In genomic region chr7:116258734-116259133, GRCh38 we compare ENCODE assay signal across 8 cellular contexts. TPM values are rescaled to one million over a fixed set of nuclear protein-coding genes. Genes with fewer than 3 reads are reported as not detected.
DNase-seq lines count a peak whose midpoint lies in the region; ATAC-seq and TF ChIP-seq lines count a peak whose summit lies in the region.

No MANE protein-coding gene starts in this region.

- no peaks in the 10 kb centered on the region for H3K4me1 ChIP-seq in HAP-1
- H3K4me1 ChIP-seq in adipocyte (ENCODE audit: control insufficient read depth, insufficient read depth, low read length): peaks cover 13% of the 10 kb centered on the region
- H3K4me1 ChIP-seq in right atrium auricular region: peaks cover 0 to 7% of the 10 kb centered on the region in 2 donors
- no peaks in the 10 kb centered on the region for H3K4me1 ChIP-seq in smooth muscle cell (ENCODE audit: low read depth)

- H3K9me3 ChIP-seq in HAP-1 (no peaks in the 10 kb centered on the region), adipocyte (ENCODE audit: control insufficient read depth, low read length) (no peaks in the 10 kb centered on the region), right atrium auricular region (no peaks in the 10 kb centered on the region), smooth muscle cell (replicated peaks; ENCODE audit: low read depth) (no peaks in the 10 kb centered on the region)

- no peak overlapping the region for H2AFZ ChIP-seq in smooth muscle cell (ENCODE audit: low read depth)

- H3K4me1 Mint-ChIP-seq in activated T-cell treated with anti-CD3 and anti-CD28 coated beads, Interleukin-2, amount 50 U/mL, for 24 hours (ENCODE audit: low read depth): peaks cover 14% of the 10 kb centered on the region

- H3K27me3 ChIP-seq in HAP-1 (ENCODE audit: low read depth) (no peaks in the 10 kb centered on the region), adipocyte (replicated peaks; ENCODE audit: control insufficient read depth, insufficient read depth, low read length) (no peaks in the 10 kb centered on the region), right atrium auricular region (no peaks in the 10 kb centered on the region), smooth muscle cell (ENCODE audit: low read depth) (no peaks in the 10 kb centered on the region)

- no peak overlapping the region for H3K4me2 ChIP-seq in smooth muscle cell

- peak; percentile 17 for DNase-seq in activated T-cell treated with anti-CD3 and anti-CD28 coated beads for 24 hours (ENCODE audit: low read depth)
- no peak for DNase-seq in activated T-cell treated with anti-CD3 and anti-CD28 coated beads, Interleukin-2, amount 50 U/mL, for 24 hours
- peak; percentile 52 to 53 for DNase-seq in HAP-1 (ENCODE audit: low spot score in 2 of 2)
- DNase-seq in NCI-H526 treated with DMSO at 0.1 percent for 48 hours (lab: John Stamatoyannopoulos, UW): peak; percentile 51
- peak; percentile 89 for DNase-seq in adipocyte (ENCODE audit: low read depth)
- no peak for DNase-seq in right atrium auricular region (ENCODE audit: low spot score)
- no peak for DNase-seq in smooth muscle cell (lab: John Stamatoyannopoulos, UW; ENCODE audit: unreplicated experiment)

- WGBS in smooth muscle cell (ENCODE audit: low lambda C conversion rate): 5% methylated on average over 2 of the region's 2 CpGs

- H3K36me3 Mint-ChIP-seq in activated T-cell treated with anti-CD3 and anti-CD28 coated beads, Interleukin-2, amount 50 U/mL, for 24 hours (ENCODE audit: low read depth): peaks cover 45% of the 10 kb centered on the region

- in situ Hi-C loops in HAP-1 (cut with MboI; ENCODE audit: low sequenced_read_pairs): no loop called here

- H3K4me3 ChIP-seq in HAP-1: no peak overlapping the region
- H3K4me3 ChIP-seq in adipocyte (ENCODE audit: low read length): no peak overlapping the region
- H3K4me3 ChIP-seq in right atrium auricular region: no peak overlapping the region
- no peak overlapping the region for H3K4me3 ChIP-seq in smooth muscle cell

- H3K9me3 Mint-ChIP-seq in activated T-cell treated with anti-CD3 and anti-CD28 coated beads, Interleukin-2, amount 50 U/mL, for 24 hours: no peaks in the 10 kb centered on the region

- H3K9ac ChIP-seq in adipocyte (ENCODE audit: low read length): peak overlapping the region; percentile 67
- no peak overlapping the region for H3K9ac ChIP-seq in smooth muscle cell (ENCODE audit: low read depth)

- peaks cover under 1% of the 10 kb centered on the region for H4K20me1 ChIP-seq in smooth muscle cell (ENCODE audit: low read depth)

- H3K4me3 Mint-ChIP-seq in activated T-cell treated with anti-CD3 and anti-CD28 coated beads, Interleukin-2, amount 50 U/mL, for 24 hours: no peak overlapping the region

- no peak overlapping the region for H3K27ac Mint-ChIP-seq in activated T-cell treated with anti-CD3 and anti-CD28 coated beads, Interleukin-2, amount 50 U/mL, for 24 hours

- H3K36me3 ChIP-seq in HAP-1 (replicated peaks) (no peaks in the 10 kb centered on the region), adipocyte (ENCODE audit: control insufficient read depth, insufficient read depth, low read length, severe bottlenecking) (no peaks in the 10 kb centered on the region), right atrium auricular region (peaks cover 7% of the 10 kb centered on the region), smooth muscle cell (ENCODE audit: low read depth) (peaks cover 7% of the 10 kb centered on the region)

- no peaks in the 10 kb centered on the region for H3F3A ChIP-seq in smooth muscle cell (ENCODE audit: low read depth)

- no peak overlapping the region for H3K27ac ChIP-seq in right atrium auricular region
- no peak overlapping the region for H3K27ac ChIP-seq in smooth muscle cell (ENCODE audit: low read depth)

- no peaks in the 10 kb centered on the region for H3K79me2 ChIP-seq in smooth muscle cell (ENCODE audit: low read depth)

- ATAC-seq in GM19328 (IDR thresholded peaks at IDR 0.05; ENCODE audit: unreplicated experiment): no peak

- H3K27me3 Mint-ChIP-seq in activated T-cell treated with anti-CD3 and anti-CD28 coated beads, Interleukin-2, amount 50 U/mL, for 24 hours: no peaks in the 10 kb centered on the region

- TF ChIP-seq CTCF in right atrium auricular region (IDR thresholded peaks at IDR 0.05): peak; percentile 39 to 86
- TF ChIP-seq CTCF in smooth muscle cell (IDR thresholded peaks at IDR 0.05; ENCODE audit: borderline replicate concordance, insufficient read depth, poor library complexity, severe bottlenecking): peak; percentile 85

RNA-seq across cellular contexts. Expression of gene TES, which starts 48.4 kb away (rescaled TPM):
- total RNA-seq in right atrium auricular region (10 to 100 TPM; 18.0 to 23.3 TPM), smooth muscle cell (149 and 167 TPM in 2 replicates)
- polyA plus RNA-seq in smooth muscle cell: 74.6 and 107 TPM in 2 replicates

Comparison
In these comparisons a context has a peak if more than half of its experiments do, and no peak if none do; other contexts are left out.
1. DNase-seq: peak in activated T-cell treated with anti-CD3 and anti-CD28 coated beads for 24 hours (single experiment), HAP-1 (2 of 2), NCI-H526 treated with DMSO at 0.1 percent for 48 hours (single experiment) and adipocyte (single experiment); none in activated T-cell treated with anti-CD3 and anti-CD28 coated beads, Interleukin-2, amount 50 U/mL, for 24 hours (single experiment), right atrium auricular region (single experiment) and smooth muscle cell (single experiment).